8 cellular contexts compared by ENCODE assay signal in genomic region chr2:3377279-3377611, GRCh38. TPM values are rescaled to one million over a fixed set of nuclear protein-coding genes. Genes with fewer than 3 reads are reported as not detected.
DNase-seq lines count a peak whose midpoint lies in the region; ATAC-seq and TF ChIP-seq lines count a peak whose summit lies in the region.

No MANE protein-coding gene starts in this region.

- TF ChIP-seq CTCF in cardiac muscle cell (IDR thresholded peaks at IDR 0.05; ENCODE audit: low read depth, low read length) = no peak
- TF ChIP-seq CTCF in heart left ventricle (IDR thresholded peaks at IDR 0.05) = no peak

- no peaks in the 10 kb centered on the region for H3K9me3 Mint-ChIP-seq in activated T-cell treated with anti-CD3 and anti-CD28 coated beads, Interleukin-2, amount 50 U/mL, for 24 hours

- H3K27me3 ChIP-seq in cardiac muscle cell = no peaks in the 10 kb centered on the region
- H3K27me3 ChIP-seq in heart left ventricle = no peaks in the 10 kb centered on the region
- H3K27me3 ChIP-seq in rectal smooth muscle tissue (ENCODE audit: control insufficient read depth, insufficient read depth, low read length) = no peaks in the 10 kb centered on the region

- peak in 1 of 2 donors; percentile 58 for DNase-seq in cardiac muscle cell (ENCODE audit: low read depth in 1 of 2, low spot score in 1 of 2)
- DNase-seq in cardiac septum (ENCODE audit: low spot score) = no peak
- DNase-seq in NCI-H1694 (lab: John Stamatoyannopoulos, UW) = peak; percentile 64
- DNase-seq in activated T-cell treated with anti-CD3 and anti-CD28 coated beads, Interleukin-2, amount 50 U/mL, for 24 hours = no peak
- DNase-seq in heart left ventricle = no peak
- no peak for DNase-seq in occipital lobe (lab: John Stamatoyannopoulos, UW)

- H3K36me3 Mint-ChIP-seq in activated T-cell treated with anti-CD3 and anti-CD28 coated beads, Interleukin-2, amount 50 U/mL, for 24 hours (ENCODE audit: low read depth) = peaks cover 40% of the 10 kb centered on the region

- WGBS in heart left ventricle, 4 donors = 0 to 2% (median 1%) methylated on average over 8 of the region's 8 CpGs

- intact Hi-C loops in cardiac septum (cut with DNase I) = loop anchor here (5.0 kb wide), 1 partner anchor 85 kb away; no protein-coding TSS in a partner anchor
- intact Hi-C loops in heart left ventricle (cut with DNase I) = loop anchor here in 5 of 10 donors (5.0 to 10.0 kb wide), 5 partner anchors 85 to 180 kb away; partner anchors contain the start of genes RNASEH1 (in 3 of the 5) and ADI1 (in 2 of the 5)

- peaks cover 16% of the 10 kb centered on the region for H3K4me1 ChIP-seq in cardiac muscle cell (ENCODE audit: low read depth)
- peaks cover 0 to 41% (median 32%) of the 10 kb centered on the region in 12 donors for H3K4me1 ChIP-seq in heart left ventricle
- H3K4me1 ChIP-seq in rectal smooth muscle tissue (ENCODE audit: control insufficient read depth, insufficient read depth, low read length) = peaks cover 12% of the 10 kb centered on the region

- peak overlapping the region; percentile 36 for H3K9ac ChIP-seq in rectal smooth muscle tissue (ENCODE audit: low read length)

- H3K27ac Mint-ChIP-seq in activated T-cell treated with anti-CD3 and anti-CD28 coated beads, Interleukin-2, amount 50 U/mL, for 24 hours = peak overlapping the region; percentile 99

- H3K27me3 Mint-ChIP-seq in activated T-cell treated with anti-CD3 and anti-CD28 coated beads, Interleukin-2, amount 50 U/mL, for 24 hours = no peaks in the 10 kb centered on the region

- H3K4me3 ChIP-seq in cardiac muscle cell (peak overlapping the region; percentile 67), heart left ventricle (peak overlapping the region; percentile 52 to 98 (median 80)), rectal smooth muscle tissue (ENCODE audit: low read length) (peak overlapping the region; percentile 97)

- H3K4me1 Mint-ChIP-seq in activated T-cell treated with anti-CD3 and anti-CD28 coated beads, Interleukin-2, amount 50 U/mL, for 24 hours (ENCODE audit: low read depth) = peaks cover 42% of the 10 kb centered on the region

- TF ChIP-seq POLR2A in heart left ventricle (IDR thresholded peaks at IDR 0.05) = no peak

- H3K4me3 Mint-ChIP-seq in activated T-cell treated with anti-CD3 and anti-CD28 coated beads, Interleukin-2, amount 50 U/mL, for 24 hours = peak overlapping the region; percentile 99

- ATAC-seq in HG02642 (IDR thresholded peaks at IDR 0.05; ENCODE audit: poor library complexity, unreplicated experiment) = peak; percentile 11
- ATAC-seq in heart left ventricle = peak in 2 of 4 donors; percentile 3 to 19

- H3K9me3 ChIP-seq in cardiac muscle cell (ENCODE audit: low read depth) = no peaks in the 10 kb centered on the region
- H3K9me3 ChIP-seq in heart left ventricle = no peaks in the 10 kb centered on the region

- H3K27ac ChIP-seq in cardiac muscle cell (peak overlapping the region; percentile 83), heart left ventricle (peak overlapping the region in 10 of 12 donors; percentile 83 to 96 (median 92)), rectal smooth muscle tissue (ENCODE audit: low read depth, low read length) (no peak overlapping the region)

- H3K36me3 ChIP-seq in cardiac muscle cell = no peaks in the 10 kb centered on the region
- H3K36me3 ChIP-seq in heart left ventricle = peaks cover 0 to 13% (median 3%) of the 10 kb centered on the region in 9 donors
- H3K36me3 ChIP-seq in rectal smooth muscle tissue (ENCODE audit: control insufficient read depth, insufficient read depth, low read length) = no peaks in the 10 kb centered on the region

RNA-seq across cellular contexts. Expression of gene EIPR1, which starts 0.4 kb away (rescaled TPM):
- total RNA-seq in cardiac muscle cell = 23.2 and 54.4 TPM in 2 replicates
- polyA plus RNA-seq in cardiac muscle cell = 12.6 and 28.2 TPM in 2 replicates
- 10.5 TPM for total RNA-seq in cardiac septum
- 10 to 100 TPM in 8 of 9 donors, 1 to 10 TPM in 1; 8.4 to 20.6 (median 13.3) TPM for total RNA-seq in heart left ventricle
- polyA plus RNA-seq in heart left ventricle = 10 to 100 TPM in 1 of 2 donors, 1 to 10 TPM in 1; 7.9 to 26.1 TPM
- total RNA-seq in occipital lobe = 30.3 TPM

RNA-seq across cellular contexts. Expression of gene TRAPPC12, which starts 2.2 kb away (rescaled TPM):
- total RNA-seq in cardiac muscle cell (103 and 129 TPM in 2 replicates), cardiac septum (67.5 TPM), heart left ventricle (100 to 1,000 TPM in 2 of 9 donors, 10 to 100 TPM in 7; 72.3 to 111 (median 88.2) TPM), occipital lobe (61.8 TPM)
- polyA plus RNA-seq in cardiac muscle cell (77.2 and 95.8 TPM in 2 replicates), heart left ventricle (100 to 1,000 TPM in 1 of 2 donors, 10 to 100 TPM in 1; 70.3 to 142 TPM)
